In the genomic region with DNA sequence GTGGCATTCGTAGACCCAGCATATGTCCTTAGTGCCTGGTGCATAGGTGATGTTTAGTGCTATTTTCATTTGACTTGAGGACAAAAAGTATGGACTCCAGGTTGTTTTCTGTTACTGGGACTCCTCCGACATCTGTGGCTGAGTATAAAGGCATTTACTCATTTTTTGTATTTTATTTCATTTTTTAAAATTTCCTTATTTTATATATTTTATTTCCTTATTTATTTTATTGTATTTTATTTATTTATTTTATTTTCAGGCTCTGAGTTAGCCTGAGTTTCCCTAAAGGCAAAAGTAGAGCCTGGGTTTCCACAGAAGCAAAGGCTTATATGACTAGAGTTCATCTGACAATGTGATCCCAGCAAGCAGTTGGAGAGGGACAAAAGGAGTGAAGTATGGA, we compare ENCODE assay signal across 33 cellular contexts.
"Had no signal": no experiment of that assay in that cellular context is flagged by ENCODE, and none has a peak within 500 bp of the region (broad histone marks: within the 10 kb centered on the region; RNA-seq: fewer than 3 reads in every experiment).

No MANE protein-coding gene starts in this region.

- H3K27ac Mint-ChIP-seq: activated naive CD4-positive, alpha-beta T cell treated with anti-CD3 and anti-CD28 coated beads for 36 hours; activated naive CD4-positive, alpha-beta T cell treated with anti-CD3 and anti-CD28 coated beads, Interleukin-2, amount 50 U/mL, for 24 hours; activated naive CD8-positive, alpha-beta T cell; activated naive CD8-positive, alpha-beta T cell treated with anti-CD3 and anti-CD28 coated beads for 36 hours; activated naive CD8-positive, alpha-beta T cell treated with anti-CD3 and anti-CD28 coated beads, Interleukin-2, amount 10 ng/mL, durations not matched to agents 7 days and 5 days; activated naive CD8-positive, alpha-beta T cell treated with anti-CD3 and anti-CD28 coated beads, Interleukin-2, amount 50 U/mL, for 24 hours; activated T-cell treated with anti-CD3 and anti-CD28 coated beads, Interleukin-2, amount 50 U/mL, for 24 hours; activated T-cell treated with anti-CD3 and anti-CD28 coated beads, Interleukin-2, amount 50 U/mL, for 72 hours; activated T-helper 1 cell treated with anti-CD3 and anti-CD28 coated beads, Interleukin-12 subunit alpha, Interleukin-12 subunit beta, Interleukin-2, Interleukin-4 antibody, amounts not matched to agents 30 ng/mL and 10 ng/mL and 1 ng/mL, durations not matched to agents 14 hours and 24 hours and 36 hours; activated T-helper 17 cell treated with anti-CD3 and anti-CD28 coated beads, Interleukin-2, amount 50 U/mL, for 72 hours; activated T-helper 2 cell treated with anti-CD3 and anti-CD28 coated beads, Interferon-gamma antibody, Interleukin-2, Interleukin-4, amounts not matched to agents 10 μg/mL and 5 μg/mL and 100 μg/mL, durations not matched to agents 14 hours and 24 hours and 36 hours; brain had no signal

- H3K4me3 Mint-ChIP-seq: activated naive CD4-positive, alpha-beta T cell treated with anti-CD3 and anti-CD28 coated beads for 36 hours; activated naive CD4-positive, alpha-beta T cell treated with anti-CD3 and anti-CD28 coated beads, Interleukin-2, amount 50 U/mL, for 24 hours; activated naive CD8-positive, alpha-beta T cell; activated naive CD8-positive, alpha-beta T cell treated with anti-CD3 and anti-CD28 coated beads for 36 hours; activated naive CD8-positive, alpha-beta T cell treated with anti-CD3 and anti-CD28 coated beads, Interleukin-2, amount 10 ng/mL, durations not matched to agents 7 days and 5 days; activated naive CD8-positive, alpha-beta T cell treated with anti-CD3 and anti-CD28 coated beads, Interleukin-2, amount 50 U/mL, for 24 hours; activated T-cell treated with anti-CD3 and anti-CD28 coated beads, Interleukin-2, amount 50 U/mL, for 24 hours; activated T-cell treated with anti-CD3 and anti-CD28 coated beads, Interleukin-2, amount 50 U/mL, for 4 hours; activated T-cell treated with anti-CD3 and anti-CD28 coated beads, Interleukin-2, amount 50 U/mL, for 72 hours; activated T-helper 1 cell treated with anti-CD3 and anti-CD28 coated beads, Interleukin-12 subunit alpha, Interleukin-12 subunit beta, Interleukin-2, Interleukin-4 antibody, amounts not matched to agents 30 ng/mL and 10 ng/mL and 1 ng/mL, durations not matched to agents 14 hours and 24 hours and 36 hours; activated T-helper 17 cell treated with anti-CD3 and anti-CD28 coated beads, Interleukin-2, amount 50 U/mL, for 72 hours; brain; central memory CD8-positive, alpha-beta T cell had no signal

- ATAC-seq: activated naive CD8-positive, alpha-beta T cell treated with anti-CD3 and anti-CD28 coated beads, Interleukin-2, amount 50 U/mL, for 24 hours; activated T-cell treated with anti-CD3 and anti-CD28 coated beads, Interleukin-2, amount 50 U/mL, for 4 hours; activated T-cell treated with anti-CD3 and anti-CD28 coated beads, Interleukin-2, amount 50 U/mL, for 72 hours; activated T-helper 17 cell treated with anti-CD3 and anti-CD28 coated beads, Interleukin-2, amount 50 U/mL, for 72 hours; body of pancreas had no signal

- H3K4me1 Mint-ChIP-seq: activated naive CD4-positive, alpha-beta T cell treated with anti-CD3 and anti-CD28 coated beads, Interleukin-2, amount 50 U/mL, for 24 hours; activated naive CD8-positive, alpha-beta T cell treated with anti-CD3 and anti-CD28 coated beads, Interleukin-2, amount 50 U/mL, for 24 hours; activated T-helper 17 cell treated with anti-CD3 and anti-CD28 coated beads, Interleukin-2, amount 50 U/mL, for 72 hours had no signal

- H3K27me3 Mint-ChIP-seq: activated naive CD4-positive, alpha-beta T cell treated with anti-CD3 and anti-CD28 coated beads, Interleukin-2, amount 50 U/mL, for 24 hours; activated naive CD8-positive, alpha-beta T cell; activated naive CD8-positive, alpha-beta T cell treated with anti-CD3 and anti-CD28 coated beads for 36 hours; activated naive CD8-positive, alpha-beta T cell treated with anti-CD3 and anti-CD28 coated beads, Interleukin-2, amount 10 ng/mL, durations not matched to agents 7 days and 5 days; activated naive CD8-positive, alpha-beta T cell treated with anti-CD3 and anti-CD28 coated beads, Interleukin-2, amount 50 U/mL, for 24 hours; activated T-cell treated with anti-CD3 and anti-CD28 coated beads, Interleukin-2, amount 50 U/mL, for 24 hours; activated T-helper 17 cell treated with anti-CD3 and anti-CD28 coated beads, Interleukin-2, amount 50 U/mL, for 72 hours; brain; central memory CD8-positive, alpha-beta T cell had no signal

- DNase-seq: activated effector memory CD4-positive, alpha-beta T cell treated with anti-CD3 and anti-CD28 coated beads, Interleukin-2, amount 50 U/mL, for 16 hours; activated effector memory CD4-positive, alpha-beta T cell treated with Interleukin-2 at 50 U/mL for 16 hours; activated gamma-delta T cell; activated gamma-delta T cell treated with Interleukin-2 at 50 U/mL for 16 hours; activated naive CD4-positive, alpha-beta T cell; activated naive CD4-positive, alpha-beta T cell treated with anti-CD3 and anti-CD28 coated beads for 36 hours; activated naive CD4-positive, alpha-beta T cell treated with anti-CD3 and anti-CD28 coated beads, Interleukin-2, amount 50 U/mL, for 16 hours; activated naive CD4-positive, alpha-beta T cell treated with Interleukin-2 at 50 U/mL for 16 hours; activated naive CD8-positive, alpha-beta T cell treated with anti-CD3 and anti-CD28 coated beads for 36 hours; activated naive CD8-positive, alpha-beta T cell treated with anti-CD3 and anti-CD28 coated beads, Interleukin-2, amount 10 ng/mL, durations not matched to agents 7 days and 5 days; activated naive CD8-positive, alpha-beta T cell treated with anti-CD3 and anti-CD28 coated beads, Interleukin-2, amount 50 U/mL, for 24 hours; activated T-cell treated with anti-CD3 and anti-CD28 coated beads, Interleukin-2, amount 50 U/mL, for 1 hour; activated T-cell treated with anti-CD3 and anti-CD28 coated beads, Interleukin-2, amount 50 U/mL, for 24 hours; activated T-cell treated with anti-CD3 and anti-CD28 coated beads, Interleukin-2, amount 50 U/mL, for 4 hours; activated T-cell treated with anti-CD3 and anti-CD28 coated beads, Interleukin-2, amount 50 U/mL, for 48 hours; activated T-cell treated with anti-CD3 and anti-CD28 coated beads, Interleukin-2, amount 50 U/mL, for 72 hours; adrenal gland; amniotic stem cell; amygdala; anterior cingulate cortex; aorta; body of pancreas; brain microvascular endothelial cell; caudate nucleus; central memory CD4-positive, alpha-beta T cell; cerebellar nuclear complex had no signal

- H3K9me3 Mint-ChIP-seq: activated naive CD4-positive, alpha-beta T cell treated with anti-CD3 and anti-CD28 coated beads for 36 hours; activated naive CD4-positive, alpha-beta T cell treated with anti-CD3 and anti-CD28 coated beads, Interleukin-2, amount 50 U/mL, for 24 hours; activated naive CD8-positive, alpha-beta T cell treated with anti-CD3 and anti-CD28 coated beads for 36 hours; activated naive CD8-positive, alpha-beta T cell treated with anti-CD3 and anti-CD28 coated beads, Interleukin-2, amount 10 ng/mL, durations not matched to agents 7 days and 5 days; activated naive CD8-positive, alpha-beta T cell treated with anti-CD3 and anti-CD28 coated beads, Interleukin-2, amount 50 U/mL, for 24 hours; activated T-cell treated with anti-CD3 and anti-CD28 coated beads, Interleukin-2, amount 50 U/mL, for 24 hours; activated T-cell treated with anti-CD3 and anti-CD28 coated beads, Interleukin-2, amount 50 U/mL, for 72 hours; activated T-helper 1 cell treated with anti-CD3 and anti-CD28 coated beads, Interleukin-12 subunit alpha, Interleukin-12 subunit beta, Interleukin-2, Interleukin-4 antibody, amounts not matched to agents 30 ng/mL and 10 ng/mL and 1 ng/mL, durations not matched to agents 14 hours and 24 hours and 36 hours; activated T-helper 17 cell treated with anti-CD3 and anti-CD28 coated beads, Interleukin-2, amount 50 U/mL, for 72 hours; activated T-helper 2 cell treated with anti-CD3 and anti-CD28 coated beads, Interferon-gamma antibody, Interleukin-2, Interleukin-4, amounts not matched to agents 10 μg/mL and 5 μg/mL and 100 μg/mL, durations not matched to agents 14 hours and 24 hours and 36 hours; brain; central memory CD8-positive, alpha-beta T cell had no signal
